Comparison of ENCODE assay signal across 18 cellular contexts in genomic region chr2:187644991-187645390, GRCh38.
"Had no signal": no experiment of that assay in that cellular context is flagged by ENCODE, and none has a peak within 500 bp of the region (broad histone marks: within the 10 kb centered on the region; RNA-seq: fewer than 3 reads in every experiment).

No MANE protein-coding gene starts in this region.

- DNase-seq: activated CD4-positive, alpha-beta T cell treated with anti-CD3 and anti-CD28 coated beads, Interleukin-2, amount 10 ng/mL, durations not matched to agents 7 days and 5 days; activated CD8-positive, alpha-beta memory T cell treated with anti-CD3 and anti-CD28 coated beads, Interleukin-2, amount 50 U/mL, for 4 hours; activated naive CD4-positive, alpha-beta T cell treated with anti-CD3 and anti-CD28 coated beads for 36 hours; activated T-cell treated with anti-CD3 and anti-CD28 coated beads, Interleukin-2, amount 50 U/mL, for 4 hours; effector CD8-positive, alpha-beta T cell; esophagus squamous epithelium; foreskin melanocyte; glutamatergic neuron; kidney; left lung; posterior cingulate gyrus; stimulated activated CD4-positive, alpha-beta T cell treated with anti-CD3 and anti-CD28 coated beads, Interleukin-12 subunit alpha, Interleukin-12 subunit beta, amount 100 ng/mL, for 4 hours; stimulated activated CD4-positive, alpha-beta T cell treated with anti-CD3 and anti-CD28 coated beads, Interleukin-1b, Interleukin-23, amount 100 ng/mL, for 48 hours; stimulated activated naive CD8-positive, alpha-beta T cell treated with anti-CD3 and anti-CD28 coated beads, Interleukin-15, Interleukin-2, amounts not matched to agents 100 U/mL and 50 U/mL, for 24 hours; transverse colon; uterus had no signal

- ATAC-seq: activated CD4-positive, CD25-positive, alpha-beta regulatory T cell treated with anti-CD3 and anti-CD28 coated beads, Interleukin-2, amount 50 U/mL, for 24 hours; activated T-cell treated with anti-CD3 and anti-CD28 coated beads, Interleukin-2, amount 50 U/mL, for 4 hours; left lung; stimulated activated naive CD8-positive, alpha-beta T cell treated with anti-CD3 and anti-CD28 coated beads, Interleukin-15, Interleukin-2, amounts not matched to agents 100 U/mL and 50 U/mL, for 24 hours had no signal

- H3K27ac ChIP-seq: coronary artery, esophagus squamous epithelium, left lung, transverse colon, uterus had no signal

- H3K27me3 ChIP-seq: esophagus squamous epithelium, left lung, transverse colon, uterus had no signal

- H3K36me3 ChIP-seq: esophagus squamous epithelium, left lung, transverse colon, uterus had no signal

- H3K4me3 ChIP-seq: coronary artery, esophagus squamous epithelium, left lung, transverse colon, uterus had no signal
